ENCODE assay signal across 8 cellular contexts in the genomic region with DNA sequence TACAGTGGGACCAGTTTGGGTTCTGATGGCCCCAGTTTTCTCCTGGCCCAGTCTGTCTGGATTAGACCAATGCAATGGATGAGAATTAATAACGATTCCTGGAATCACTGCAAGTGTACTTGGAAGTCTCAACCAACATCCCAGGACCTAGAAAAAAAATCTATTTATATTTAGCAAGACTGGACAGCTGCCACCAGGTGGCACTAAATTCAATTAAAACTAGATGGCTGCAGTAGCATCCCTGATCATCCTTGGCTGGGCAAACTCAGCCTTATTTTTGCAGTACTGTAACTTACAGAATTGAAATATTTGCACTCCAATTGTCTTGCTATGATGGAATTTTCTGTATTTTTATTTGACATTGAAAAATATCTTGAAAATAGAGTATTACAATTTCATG.
DNase-seq lines count a peak whose midpoint lies in the region; ATAC-seq and TF ChIP-seq lines count a peak whose summit lies in the region.

No MANE protein-coding gene starts in this region.

- intact Hi-C loops in lower lobe of right lung (cut with DNase I), result no loop called here
- intact Hi-C loops in tibial artery (cut with DNase I; ENCODE audit: low total_unique reads), result no loop called here

- no peaks in the 10 kb centered on the region for H3K36me3 ChIP-seq in DOHH2 (ENCODE audit: control insufficient read depth, low read length)
- H3K36me3 ChIP-seq in lower lobe of right lung, result no peaks in the 10 kb centered on the region
- no peaks in the 10 kb centered on the region for H3K36me3 ChIP-seq in tibial artery

- H3K9me2 ChIP-seq in DOHH2 (replicated peaks; ENCODE audit: control insufficient read depth, low read length), result no peaks in the 10 kb centered on the region

- no peaks in the 10 kb centered on the region for H3F3A ChIP-seq in DOHH2 (ENCODE audit: control insufficient read depth, insufficient read depth)

- no peak overlapping the region for H3K4me3 ChIP-seq in DOHH2 (ENCODE audit: low read length)
- no peak overlapping the region for H3K4me3 ChIP-seq in lower lobe of right lung
- H3K4me3 ChIP-seq in tibial artery, result no peak overlapping the region

- no peaks in the 10 kb centered on the region for H3K27me3 ChIP-seq in DOHH2 (ENCODE audit: control insufficient read depth, low read length)
- H3K27me3 ChIP-seq in lower lobe of right lung (ENCODE audit: low read depth), result no peaks in the 10 kb centered on the region
- no peaks in the 10 kb centered on the region for H3K27me3 ChIP-seq in tibial artery

- ATAC-seq in HG02571 (IDR thresholded peaks at IDR 0.05; ENCODE audit: unreplicated experiment), result peak; percentile 58
- peak; percentile 46 to 56 for ATAC-seq in lower lobe of right lung
- ATAC-seq in GM21717 (IDR thresholded peaks at IDR 0.05; ENCODE audit: unreplicated experiment), result no peak

- TF ChIP-seq CTCF in DOHH2 (IDR thresholded peaks at IDR 0.05; ENCODE audit: low read depth, low read length, poor library complexity, severe bottlenecking) (peak; percentile 72), lower lobe of right lung (IDR thresholded peaks at IDR 0.05) (peak; percentile 63), tibial artery (IDR thresholded peaks at IDR 0.05) (peak; percentile 43 to 45)

- H3K27ac ChIP-seq in DOHH2 (ENCODE audit: low read depth, low read length) (no peak overlapping the region), lower lobe of right lung (no peak overlapping the region), tibial artery (no peak overlapping the region)

- H3K9me3 ChIP-seq in DOHH2 (ENCODE audit: control insufficient read depth, insufficient read depth, low read length), result no peaks in the 10 kb centered on the region
- no peaks in the 10 kb centered on the region for H3K9me3 ChIP-seq in lower lobe of right lung
- H3K9me3 ChIP-seq in tibial artery, result no peaks in the 10 kb centered on the region

- no peaks in the 10 kb centered on the region for H3K79me2 ChIP-seq in DOHH2 (ENCODE audit: control insufficient read depth, low read length)

- peak; percentile 22 for DNase-seq in NCI-H2029 (lab: John Stamatoyannopoulos, UW)
- DNase-seq in T-helper 9 cell, result peak; percentile 10
- peak; percentile 56 for DNase-seq in dermis blood vessel endothelial cell
- no peak for DNase-seq in lower lobe of right lung
- peak in 1 of 2 donors; percentile 30 for DNase-seq in tibial artery

- H4K20me1 ChIP-seq in DOHH2 (ENCODE audit: control insufficient read depth, insufficient read depth, low read depth, low read length), result no peaks in the 10 kb centered on the region

- H3K4me1 ChIP-seq in DOHH2 (ENCODE audit: control insufficient read depth, low read length) (peaks cover 9% of the 10 kb centered on the region), lower lobe of right lung (no peaks in the 10 kb centered on the region), tibial artery (peaks cover 0 to 16% (median 10%) of the 10 kb centered on the region in 4 donors)

- no peak overlapping the region for H3K4me2 ChIP-seq in DOHH2 (ENCODE audit: low read length)
